Comparison of ENCODE assay signal across 10 cellular contexts in the genomic region with DNA sequence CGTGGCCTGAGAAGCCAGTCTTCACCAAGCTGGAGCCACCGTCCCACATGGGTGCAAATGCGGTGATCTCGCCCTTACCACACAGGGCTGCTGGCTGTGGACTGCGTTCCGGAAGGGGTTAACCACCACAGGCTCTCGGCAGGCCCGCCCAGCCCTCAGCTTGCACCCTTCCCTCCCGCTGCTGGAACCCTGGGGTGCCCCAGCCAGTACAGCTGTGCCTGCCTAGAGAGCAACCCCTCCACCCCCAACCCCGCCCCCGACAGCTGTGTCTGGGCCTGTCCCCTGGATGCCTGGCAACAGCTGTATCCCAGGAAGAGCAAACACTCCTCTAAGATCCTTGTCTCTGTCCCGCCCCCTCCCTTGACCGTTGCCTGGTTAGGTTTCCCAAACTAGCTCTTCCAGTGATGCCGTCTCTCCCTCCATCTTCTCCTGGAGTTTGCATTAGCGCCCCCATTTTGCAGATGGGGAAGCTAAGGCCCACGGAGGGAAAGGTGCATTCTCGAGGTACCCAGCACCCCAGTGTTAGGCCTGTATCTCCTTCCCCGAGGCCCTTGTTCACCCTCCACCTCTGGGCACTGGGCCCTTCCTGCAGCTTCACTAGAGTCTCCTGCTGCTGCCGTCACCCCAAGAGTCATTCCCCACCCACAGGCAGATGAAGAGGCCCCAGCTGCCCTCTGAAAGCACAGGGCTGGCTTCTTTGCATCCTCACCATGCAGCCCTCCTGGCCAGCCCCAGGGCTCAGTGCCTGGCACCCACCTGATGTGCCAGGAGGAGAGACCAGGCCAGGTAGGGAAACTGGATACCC. TPM values are rescaled to one million over a fixed set of nuclear protein-coding genes. Genes with fewer than 3 reads are reported as not detected.
DNase-seq lines count a peak whose midpoint lies in the region; ATAC-seq and TF ChIP-seq lines count a peak whose summit lies in the region.
"Had no signal": no experiment of that assay in that cellular context is flagged by ENCODE, and none has a peak within 500 bp of the region (broad histone marks: within the 10 kb centered on the region; RNA-seq: fewer than 3 reads in every experiment).

No MANE protein-coding gene starts in this region.

- H3K36me3 ChIP-seq in PC-3 (ENCODE audit: low read depth, low read length) (no peaks in the 10 kb centered on the region), left ventricle myocardium inferior (no peaks in the 10 kb centered on the region)

- no peak overlapping the region for H2BK12ac ChIP-seq in H9 (ENCODE audit: insufficient read length, low read depth, low read length)

- H3K9ac ChIP-seq in H9 (ENCODE audit: extremely low read depth, insufficient read length, low read length) = no peak overlapping the region
- no peak overlapping the region for H3K9ac ChIP-seq in PC-3 (ENCODE audit: low read length)

- peaks cover 5 to 10% of the 10 kb centered on the region in 2 experiments for H3K4me1 Mint-ChIP-seq in H9
- H3K4me1 Mint-ChIP-seq in CD4-positive, alpha-beta T cell (ENCODE audit: low read depth) = peaks cover 6% of the 10 kb centered on the region

- H3K27me3 ChIP-seq in H9 (ENCODE audit: insufficient read depth, low read length) = no peaks in the 10 kb centered on the region
- H3K27me3 ChIP-seq in PC-3 (ENCODE audit: low read length) = no peaks in the 10 kb centered on the region
- H3K27me3 ChIP-seq in left ventricle myocardium inferior (ENCODE audit: low read depth) = no peaks in the 10 kb centered on the region
- H3K27me3 ChIP-seq in CD4-positive, alpha-beta T cell (ENCODE audit: control insufficient read depth, insufficient read depth, low read length) = no peaks in the 10 kb centered on the region

- H3K56ac ChIP-seq in H9 (ENCODE audit: insufficient read length, low read depth, low read length) = no peak overlapping the region

- H3K9me3 Mint-ChIP-seq in H9 = no peaks in the 10 kb centered on the region
- no peaks in the 10 kb centered on the region for H3K9me3 Mint-ChIP-seq in CD4-positive, alpha-beta T cell

- no peak overlapping the region for H2AK5ac ChIP-seq in H9 (ENCODE audit: insufficient read length, low read length)

- CTCF ChIA-PET in PC-3 (lab: Charles Lee) = interaction anchor here (0.6 kb wide), 2 partner anchors 193 to 339 kb away, joined by 3 read pairs; no protein-coding TSS in a partner anchor
- CTCF ChIA-PET in CD4-positive, alpha-beta T cell (lab: Charles Lee) = no interaction called here

- H3K79me2 ChIP-seq in H9 (ENCODE audit: insufficient read depth, low read length) (no peaks in the 10 kb centered on the region), PC-3 (ENCODE audit: low read length) (no peaks in the 10 kb centered on the region)

- H3K27ac ChIP-seq in H9 (ENCODE audit: insufficient read length, low read depth, low read length) (no peak overlapping the region), PC-3 (ENCODE audit: low read length) (no peak overlapping the region), left ventricle myocardium inferior (replicated peaks) (no peak overlapping the region)
- no peak overlapping the region for H3K27ac ChIP-seq in CD4-positive, alpha-beta T cell (ENCODE audit: low read depth, low read length)

- no peaks in the 10 kb centered on the region for H3K79me1 ChIP-seq in H9 (ENCODE audit: insufficient read depth, low read depth, low read length, poor library complexity, severe bottlenecking)

- H3K14ac ChIP-seq in H9 (ENCODE audit: insufficient read depth, low read length) = no peak overlapping the region

- no peaks in the 10 kb centered on the region for H3K36me3 Mint-ChIP-seq in H9 (ENCODE audit: insufficient read depth in 1 of 3, low read depth in 3 of 3)
- no peaks in the 10 kb centered on the region for H3K36me3 Mint-ChIP-seq in CD4-positive, alpha-beta T cell (ENCODE audit: low read depth)

- H3K4me2 ChIP-seq in H9 (ENCODE audit: insufficient read depth, insufficient read length, low read length) = no peak overlapping the region
- no peak overlapping the region for H3K4me2 ChIP-seq in PC-3 (ENCODE audit: low read length)

- no peak overlapping the region for H4K8ac ChIP-seq in H9 (replicated peaks; ENCODE audit: insufficient read length, low read depth, low read length)

- H4K5ac ChIP-seq in H9 (ENCODE audit: insufficient read length, low read depth, low read length) = no peak overlapping the region

- H2BK20ac ChIP-seq in H9 (ENCODE audit: low read depth, low read length, poor library complexity, severe bottlenecking) = no peak overlapping the region

- no CpG with 5 or more reads among the region's 19 CpGs for WGBS in H9 (ENCODE audit: extremely low coverage, insufficient read length, low lambda C conversion rate)

- no peak overlapping the region for H3T11ph ChIP-seq in H9 (ENCODE audit: low read length)

- H4K20me1 ChIP-seq in H9 (ENCODE audit: control insufficient read depth, insufficient read depth, insufficient read length) (no peaks in the 10 kb centered on the region), PC-3 (ENCODE audit: low read length) (no peaks in the 10 kb centered on the region)

- DNase-seq in 8988T (peak; percentile 23), H9 (peak; percentile 48), PC-3 (no peak), left ventricle myocardium inferior (peak; percentile 26), germinal center (ENCODE audit: low spot score) (no peak), NOMO-1 treated with DMSO at 0.1 percent for 48 hours (lab: John Stamatoyannopoulos, UW; ENCODE audit: unreplicated experiment) (no peak), NCI-H1436 treated with DMSO at 0.1 percent for 48 hours (lab: John Stamatoyannopoulos, UW) (no peak)
- no peak for DNase-seq in CD4-positive, alpha-beta T cell
- DNase-seq: left cardiac atrium; stimulated activated CD8-positive, alpha-beta memory T cell treated with anti-CD3 and anti-CD28 coated beads, Interleukin-4, amount 100 ng/mL, for 48 hours had no signal

- no TSS peak for BruUV-seq in PC-3 (replicated peaks; lab: Mats Ljungman, UMichigan)

- H4K91ac ChIP-seq in H9 (ENCODE audit: insufficient read length, low read depth, low read length) = no peak overlapping the region

- no peak overlapping the region for H2BK15ac ChIP-seq in H9 (ENCODE audit: low read depth, low read length)

- H3K4me1 ChIP-seq in H9 (ENCODE audit: insufficient read depth, low read length) (no peaks in the 10 kb centered on the region), PC-3 (ENCODE audit: insufficient read depth, low read length) (no peaks in the 10 kb centered on the region), left ventricle myocardium inferior (no peaks in the 10 kb centered on the region)

- TF ChIP-seq CTCF in H9 (conservative IDR thresholded peaks at IDR 0.05) = no peak
- TF ChIP-seq CTCF in PC-3 (conservative IDR thresholded peaks at IDR 0.05; ENCODE audit: low read depth, low read length) = no peak
- no peak for TF ChIP-seq CTCF in left ventricle myocardium inferior (IDR thresholded peaks at IDR 0.05; ENCODE audit: borderline replicate concordance)
- no peak for TF ChIP-seq CTCF in CD4-positive, alpha-beta T cell (IDR thresholded peaks at IDR 0.05)

- H2BK120ac ChIP-seq in H9 (ENCODE audit: low read depth, low read length, poor library complexity, severe bottlenecking) = no peak overlapping the region

- no peak overlapping the region for H3K18ac ChIP-seq in H9 (ENCODE audit: insufficient read length, low read depth, low read length)

- peak; percentile 30; the same call in 1 of the 2 replicates for ATAC-seq in PC-3
- ATAC-seq in CD4-positive, alpha-beta T cell (ENCODE audit: poor library complexity) = no peak

- H3K9me2 ChIP-seq in PC-3 (replicated peaks; ENCODE audit: low read length) = no peaks in the 10 kb centered on the region

- no peak overlapping the region for H2BK5ac ChIP-seq in H9 (ENCODE audit: insufficient read length, low read length)

- no peaks in the 10 kb centered on the region for H3K9me3 ChIP-seq in H9 (ENCODE audit: control insufficient read depth, low read depth, low read length)
- no peaks in the 10 kb centered on the region for H3K9me3 ChIP-seq in PC-3 (ENCODE audit: low read length)
- no peaks in the 10 kb centered on the region for H3K9me3 ChIP-seq in left ventricle myocardium inferior (replicated peaks)
- no peaks in the 10 kb centered on the region for H3K9me3 ChIP-seq in CD4-positive, alpha-beta T cell (ENCODE audit: control insufficient read depth, low read length)

- no peak overlapping the region for H3K4me3 ChIP-seq in PC-3 (ENCODE audit: low read length)
- H3K4me3 ChIP-seq in left ventricle myocardium inferior = no peak overlapping the region

- no peaks in the 10 kb centered on the region for H3K23me2 ChIP-seq in H9 (ENCODE audit: insufficient read length, low read depth, low read length, poor library complexity, severe bottlenecking)

- H3K27me3 Mint-ChIP-seq in H9 (ENCODE audit: low read depth) = peaks cover 19% of the 10 kb centered on the region
- H3K27me3 Mint-ChIP-seq in CD4-positive, alpha-beta T cell = no peaks in the 10 kb centered on the region

- H2AFZ ChIP-seq in H9 (ENCODE audit: low read length) (no peak overlapping the region), PC-3 (ENCODE audit: low read length) (no peak overlapping the region)

- no peak overlapping the region for H3K23ac ChIP-seq in H9 (ENCODE audit: insufficient read length, low read depth, low read length)

- H3K4me3 Mint-ChIP-seq in H9 = no peak overlapping the region
- no peak overlapping the region for H3K4me3 Mint-ChIP-seq in CD4-positive, alpha-beta T cell

- H3F3A ChIP-seq in PC-3 (ENCODE audit: low read length, unreplicated experiment) = no peaks in the 10 kb centered on the region

- POLR2A ChIA-PET in PC-3 (lab: Charles Lee; ENCODE audit: unreplicated experiment) = no interaction called here
- POLR2A ChIA-PET in CD4-positive, alpha-beta T cell (lab: Charles Lee) = interaction anchor here (0.8 kb wide), 1 partner anchor 13 kb away, joined by 3 read pairs; a partner anchor contains a TSS

- intact Hi-C loops in PC-3 (cut with micrococcal nuclease) (no loop called here), left ventricle myocardium inferior (cut with micrococcal nuclease) (no loop called here)
- intact Hi-C loops in CD4-positive, alpha-beta T cell (cut with DNase I, micrococcal nuclease) = no loop called here

- H3K4ac ChIP-seq in H9 (ENCODE audit: low read depth, low read length) = no peak overlapping the region

- peak overlapping the region in 2 of 3 experiments; percentile 73 to 88; a peak in 4 of 7 replicates for H3K27ac Mint-ChIP-seq in H9
- H3K27ac Mint-ChIP-seq in CD4-positive, alpha-beta T cell = no peak overlapping the region

RNA-seq across cellular contexts. Expression of a gene that starts 12.6 kb away (rescaled TPM):
- total RNA-seq in H9 (2021) (402 and 429 TPM in 2 replicates), PC-3 (2014; rRNA removed) (1,480 and 1,500 TPM in 2 replicates), left ventricle myocardium inferior (920 TPM)
- total RNA-seq in CD4-positive, alpha-beta T cell = 100 to 1,000 TPM in 1 of 2 experiments, 10 to 100 TPM in 1; 89.1 to 105 TPM

RNA-seq across cellular contexts. Expression of a gene that starts 23.0 kb away (rescaled TPM):
- total RNA-seq in H9 (2021) = 43.9 and 44.4 TPM in 2 replicates
- total RNA-seq in PC-3 (2014; rRNA removed) = 20.9 and 26.7 TPM in 2 replicates
- 19.7 TPM for total RNA-seq in left ventricle myocardium inferior
- 10 to 100 TPM; 11.8 to 14.0 TPM for total RNA-seq in CD4-positive, alpha-beta T cell

RNA-seq across cellular contexts. Expression of a gene that starts 24.4 kb away (rescaled TPM):
- total RNA-seq in H9 (2021) (114 TPM in 2 replicates), PC-3 (2014; rRNA removed) (124 and 129 TPM in 2 replicates), left ventricle myocardium inferior (57.0 TPM)
- 10 to 100 TPM; 57.5 to 60.0 TPM for total RNA-seq in CD4-positive, alpha-beta T cell

RNA-seq across cellular contexts. Expression of a gene that starts 44.8 kb away (rescaled TPM):
- total RNA-seq in H9 (2021) (117 and 118 TPM in 2 replicates), PC-3 (2014; rRNA removed) (1.2 and 1.4 TPM in 2 replicates), left ventricle myocardium inferior (10.5 TPM)
- not detected for total RNA-seq in CD4-positive, alpha-beta T cell

Comparison
In these comparisons a context has a peak if more than half of its experiments do, and no peak if none do; other contexts are left out.
1. DNase-seq: peak in 8988T (single experiment), H9 (single experiment) and left ventricle myocardium inferior (single experiment); none in PC-3 (single experiment), germinal center (single experiment), CD4-positive, alpha-beta T cell (0 of 10), NOMO-1 treated with DMSO at 0.1 percent for 48 hours (single experiment) and NCI-H1436 treated with DMSO at 0.1 percent for 48 hours (single experiment).